ENCODE assay signal across 32 cellular contexts in the genomic region with DNA sequence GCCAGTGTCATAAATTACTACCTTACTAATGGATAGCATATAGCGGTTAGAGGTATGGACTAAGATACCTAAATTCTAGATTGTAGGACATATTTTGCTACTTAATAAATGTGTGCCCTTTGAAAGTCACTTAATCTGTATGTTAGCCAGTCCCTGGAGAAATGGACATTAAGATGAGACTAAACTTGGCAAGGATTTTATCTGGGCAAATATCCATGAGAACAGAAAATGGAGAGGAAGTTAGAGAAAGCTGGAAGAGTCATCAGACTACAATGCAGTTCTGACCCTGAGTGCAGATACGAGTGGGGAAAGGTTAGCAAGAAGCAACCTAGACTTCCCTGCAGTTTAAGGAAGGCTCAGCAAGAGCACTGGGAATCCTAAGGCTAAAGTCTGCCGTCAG. TPM values are rescaled to one million over a fixed set of nuclear protein-coding genes. Genes with fewer than 3 reads are reported as not detected.
DNase-seq lines count a peak whose midpoint lies in the region; ATAC-seq and TF ChIP-seq lines count a peak whose summit lies in the region.
"Had no signal": no experiment of that assay in that cellular context is flagged by ENCODE, and none has a peak within 500 bp of the region (broad histone marks: within the 10 kb centered on the region; RNA-seq: fewer than 3 reads in every experiment).

No MANE protein-coding gene starts in this region.

- in situ Hi-C loops in IMR-90 (cut with MboI; ENCODE audit: low sequenced_read_pairs): no loop called here

- ATAC-seq in IMR-90 (ENCODE audit: low read depth) (no peak; the same call in 1 of the 2 replicates), GM21447 (IDR thresholded peaks at IDR 0.05; ENCODE audit: unreplicated experiment) (no peak), GM21737 (IDR thresholded peaks at IDR 0.05; ENCODE audit: unreplicated experiment) (no peak)
- ATAC-seq: gastrocnemius medialis, pancreas, right cardiac atrium had no signal

- no peak overlapping the region for H3K23ac ChIP-seq in IMR-90 (ENCODE audit: low read depth, low read length)

- peaks cover 24 to 56% of the 10 kb centered on the region in 2 experiments for H3K79me1 ChIP-seq in IMR-90 (ENCODE audit: low read depth in 1 of 2, low read length in 2 of 2)

- 100% methylated on average over 1 of the region's 3 CpGs; no CpG with 5 or more reads in 1 of the 2 experiments for WGBS in IMR-90 (ENCODE audit: extremely low coverage in 2 of 2, insufficient read length in 1 of 2), 2 experiments

- H3K27me3 Mint-ChIP-seq in activated T-helper 1 cell treated with anti-CD3 and anti-CD28 coated beads, Interleukin-12 subunit alpha, Interleukin-12 subunit beta, Interleukin-2, Interleukin-4 antibody, amounts not matched to agents 30 ng/mL and 10 ng/mL and 1 ng/mL, durations not matched to agents 14 hours and 24 hours and 36 hours (ENCODE audit: insufficient read depth): no peaks in the 10 kb centered on the region

- H4K8ac ChIP-seq in IMR-90 (ENCODE audit: low read depth in 2 of 2, low read length in 2 of 2): no peak overlapping the region

- H2BK5ac ChIP-seq in IMR-90 (ENCODE audit: low read depth, low read length, poor library complexity, severe bottlenecking): no peak overlapping the region

- no peak overlapping the region for H3K4ac ChIP-seq in IMR-90 (ENCODE audit: low read depth, low read length)

- peaks cover 3% of the 10 kb centered on the region for H3K9me1 ChIP-seq in IMR-90 (ENCODE audit: insufficient read depth, low read length)

- H3K56ac ChIP-seq in IMR-90 (ENCODE audit: extremely low read depth, insufficient read depth, low read length): no peak overlapping the region

- H3K4me2 ChIP-seq in IMR-90 (ENCODE audit: low read depth, low read length): no peak overlapping the region
- H3K4me2 ChIP-seq: A549 had no signal

- H2AFZ ChIP-seq in IMR-90 (replicated peaks; ENCODE audit: low read length, poor library complexity): no peak overlapping the region

- H3K9ac ChIP-seq in IMR-90 (ENCODE audit: low read depth, low read length): no peak overlapping the region

- CTCF ChIA-PET in IMR-90 (lab: Yijun Ruan, JAX): no interaction called here

- TF ChIP-seq CTCF in IMR-90 (conservative IDR thresholded peaks at IDR 0.05; ENCODE audit: low read depth, low read length): no peak

- no peak overlapping the region for H3K27ac Mint-ChIP-seq in activated T-helper 1 cell treated with anti-CD3 and anti-CD28 coated beads, Interleukin-12 subunit alpha, Interleukin-12 subunit beta, Interleukin-2, Interleukin-4 antibody, amounts not matched to agents 30 ng/mL and 10 ng/mL and 1 ng/mL, durations not matched to agents 14 hours and 24 hours and 36 hours
- H3K27ac Mint-ChIP-seq: activated naive CD4-positive, alpha-beta T cell treated with anti-CD3 and anti-CD28 coated beads for 36 hours; immature natural killer cell; nephron had no signal

- H3K36me3 Mint-ChIP-seq in activated T-helper 1 cell treated with anti-CD3 and anti-CD28 coated beads, Interleukin-12 subunit alpha, Interleukin-12 subunit beta, Interleukin-2, Interleukin-4 antibody, amounts not matched to agents 30 ng/mL and 10 ng/mL and 1 ng/mL, durations not matched to agents 14 hours and 24 hours and 36 hours (ENCODE audit: low read depth): no peaks in the 10 kb centered on the region
- H3K36me3 Mint-ChIP-seq: immature natural killer cell had no signal

- H3K27me3 ChIP-seq in IMR-90 (ENCODE audit: control insufficient read depth, insufficient read depth, low read length): no peaks in the 10 kb centered on the region
- H3K27me3 ChIP-seq: BE2C, gastrocnemius medialis, pancreas had no signal

- no peak overlapping the region for H2BK20ac ChIP-seq in IMR-90 (ENCODE audit: low read depth, low read length)

- no peak overlapping the region for H3K14ac ChIP-seq in IMR-90 (replicated peaks; ENCODE audit: low read depth, low read length)

- dilution Hi-C loops in IMR-90 (cut with HindIII; ENCODE audit: low sequenced_read_pairs, unreplicated experiment): no loop called here

- no peak overlapping the region for H2AK5ac ChIP-seq in IMR-90 (ENCODE audit: low read depth, low read length)

- POLR2A ChIA-PET in IMR-90 (lab: Charles Lee; ENCODE audit: unreplicated experiment): no interaction called here

- no TSS peak for BruUV-seq in IMR-90 (replicated peaks; lab: Mats Ljungman, UMichigan)

- H4K91ac ChIP-seq in IMR-90 (ENCODE audit: insufficient read depth, low read depth, low read length): no peak overlapping the region

- TF ChIP-seq RAD21 in IMR-90 (IDR thresholded peaks at IDR 0.05; ENCODE audit: low read length): no peak

- no peak overlapping the region for H3K18ac ChIP-seq in IMR-90 (ENCODE audit: low read depth, low read length)

- peaks cover 2% of the 10 kb centered on the region; the same call in 1 of the 2 replicates for H3K4me1 ChIP-seq in IMR-90 (ENCODE audit: control insufficient read depth, insufficient read depth, low read length)
- H3K4me1 ChIP-seq: BE2C, Caco-2, pancreas had no signal

- no peak overlapping the region for H3K4me3 ChIP-seq in IMR-90 (ENCODE audit: insufficient read depth, low read depth, low read length)
- H3K4me3 ChIP-seq: A549, gastrocnemius medialis, left ventricle myocardium inferior, pancreas, SK-N-MC had no signal

- H3K9me3 ChIP-seq in IMR-90 (ENCODE audit: control insufficient read depth, insufficient read depth, low read length): no peaks in the 10 kb centered on the region
- H3K9me3 ChIP-seq: A549, BE2C, Caco-2, gastrocnemius medialis, left ventricle myocardium inferior, pancreas had no signal

- no peaks in the 10 kb centered on the region; the same call in 1 of the 2 replicates for H3K36me3 ChIP-seq in IMR-90 (ENCODE audit: control insufficient read depth, insufficient read depth, low read length)
- H3K36me3 ChIP-seq: gastrocnemius medialis, left ventricle myocardium inferior, pancreas had no signal

- no peak overlapping the region for H3K4me3 Mint-ChIP-seq in activated T-helper 1 cell treated with anti-CD3 and anti-CD28 coated beads, Interleukin-12 subunit alpha, Interleukin-12 subunit beta, Interleukin-2, Interleukin-4 antibody, amounts not matched to agents 30 ng/mL and 10 ng/mL and 1 ng/mL, durations not matched to agents 14 hours and 24 hours and 36 hours
- H3K4me3 Mint-ChIP-seq: activated naive CD4-positive, alpha-beta T cell treated with anti-CD3 and anti-CD28 coated beads for 36 hours; immature natural killer cell; nephron had no signal

- no peak for TF ChIP-seq POLR2A in IMR-90 (IDR thresholded peaks at IDR 0.05; ENCODE audit: low read depth, low read length)

- no peak overlapping the region for H3K27ac ChIP-seq in IMR-90 (ENCODE audit: insufficient read depth, low read length)
- H3K27ac ChIP-seq: A549, gastrocnemius medialis, left ventricle myocardium inferior, pancreas, SK-N-MC, VCaP had no signal

- H2AK9ac ChIP-seq in IMR-90 (replicated peaks; ENCODE audit: low read depth, low read length, poor library complexity): no peak overlapping the region

- H2BK120ac ChIP-seq in IMR-90 (ENCODE audit: low read depth, low read length): no peak overlapping the region

- no peak overlapping the region for H2BK15ac ChIP-seq in IMR-90 (ENCODE audit: low read depth, low read length)

- DNase-seq in AG08396 (ENCODE audit: low spot score): peak; percentile 9
- peak; percentile 46 for DNase-seq in IMR-90
- peak; percentile 20 for DNase-seq in astrocyte of the hippocampus (ENCODE audit: low read depth, low spot score)
- peak; percentile 12 for DNase-seq in hepatic stellate cell (ENCODE audit: low spot score)
- no peak for DNase-seq in activated T-helper 1 cell treated with anti-CD3 and anti-CD28 coated beads, Interleukin-12 subunit alpha, Interleukin-12 subunit beta, Interleukin-2, Interleukin-4 antibody, amounts not matched to agents 30 ng/mL and 10 ng/mL and 1 ng/mL, durations not matched to agents 14 hours and 24 hours and 36 hours (ENCODE audit: low spot score)
- no peak for DNase-seq in C1 segment of cervical spinal cord (lab: John Stamatoyannopoulos, UW)
- DNase-seq: activated CD4-positive, alpha-beta T cell treated with anti-CD3 and anti-CD28 coated beads for 48 hours; activated naive CD4-positive, alpha-beta T cell treated with anti-CD3 and anti-CD28 coated beads for 36 hours; activated T-cell treated with anti-CD3 and anti-CD28 coated beads, Interleukin-2, amount 50 U/mL, for 48 hours; BE2C; Caco-2; DND-41; gastrocnemius medialis; hippocampal formation; immature natural killer cell; Karpas-422; left ventricle myocardium inferior; midbrain; NCI-H1930; NCI-H2227 treated with DMSO at 0.1 percent for 48 hours; NCI-H748 treated with DMSO at 0.1 percent for 48 hours; pancreas; right cardiac atrium; RPMI8226; stimulated activated CD4-positive, alpha-beta T cell treated with anti-CD3 and anti-CD28 coated beads, Interleukin-4, amount 100 ng/mL, for 4 hours; stimulated activated naive CD4-positive, alpha-beta T cell had no signal

- no peak overlapping the region for H4K5ac ChIP-seq in IMR-90 (ENCODE audit: low read depth, low read length)

- no peaks in the 10 kb centered on the region for H3K4me1 Mint-ChIP-seq in activated T-helper 1 cell treated with anti-CD3 and anti-CD28 coated beads, Interleukin-12 subunit alpha, Interleukin-12 subunit beta, Interleukin-2, Interleukin-4 antibody, amounts not matched to agents 30 ng/mL and 10 ng/mL and 1 ng/mL, durations not matched to agents 14 hours and 24 hours and 36 hours (ENCODE audit: low read depth)
- H3K4me1 Mint-ChIP-seq: nephron had no signal

- intact Hi-C loops in IMR-90 (cut with micrococcal nuclease): no loop called here
- intact Hi-C loops in activated T-helper 1 cell treated with anti-CD3 and anti-CD28 coated beads, Interleukin-12 subunit alpha, Interleukin-12 subunit beta, Interleukin-2, Interleukin-4 antibody, amounts not matched to agents 30 ng/mL and 10 ng/mL and 1 ng/mL, durations not matched to agents 14 hours and 24 hours and 36 hours (cut with micrococcal nuclease): no loop called here

- peaks cover 44% of the 10 kb centered on the region for H4K20me1 ChIP-seq in IMR-90 (ENCODE audit: insufficient read depth, low read length)

- no peaks in the 10 kb centered on the region for H3K9me3 Mint-ChIP-seq in activated T-helper 1 cell treated with anti-CD3 and anti-CD28 coated beads, Interleukin-12 subunit alpha, Interleukin-12 subunit beta, Interleukin-2, Interleukin-4 antibody, amounts not matched to agents 30 ng/mL and 10 ng/mL and 1 ng/mL, durations not matched to agents 14 hours and 24 hours and 36 hours
- H3K9me3 Mint-ChIP-seq: activated naive CD4-positive, alpha-beta T cell treated with anti-CD3 and anti-CD28 coated beads for 36 hours; immature natural killer cell; nephron had no signal

RNA-seq across cellular contexts. Expression of a gene that starts 33.0 kb away (rescaled TPM):
- 6.1 and 28.6 TPM in 2 replicates for total RNA-seq in IMR-90 (2012; rRNA removed)
- 128 and 137 TPM in 2 replicates for polyA plus RNA-seq in IMR-90 (2012; rRNA removed)
- 23.8 and 51.1 TPM in 2 replicates for polyA plus RNA-seq in IMR-90 (2012; cell fraction: cytosol; rRNA removed)
- 5.0 and 36.0 TPM in 2 replicates for polyA plus RNA-seq in IMR-90 (2012; cell fraction: nucleus; rRNA removed; ENCODE audit: low replicate concordance)
- 179 and 212 TPM in 2 replicates for total RNA-seq in activated T-helper 1 cell treated with anti-CD3 and anti-CD28 coated beads, Interleukin-12 subunit alpha, Interleukin-12 subunit beta, Interleukin-2, Interleukin-4 antibody, amounts not matched to agents 30 ng/mL and 10 ng/mL and 1 ng/mL, durations not matched to agents 14 hours and 24 hours and 36 hours

Comparison
In these comparisons a context has a peak if more than half of its experiments do, and no peak if none do; other contexts are left out.
1. DNase-seq: peak in AG08396 (single experiment), IMR-90 (single experiment), astrocyte of the hippocampus (single experiment) and hepatic stellate cell (single experiment); none in activated T-helper 1 cell treated with anti-CD3 and anti-CD28 coated beads, Interleukin-12 subunit alpha, Interleukin-12 subunit beta, Interleukin-2, Interleukin-4 antibody, amounts not matched to agents 30 ng/mL and 10 ng/mL and 1 ng/mL, durations not matched to agents 14 hours and 24 hours and 36 hours (single experiment) and C1 segment of cervical spinal cord (0 of 14).